1 cellular context compared by ENCODE assay signal in the genomic region with DNA sequence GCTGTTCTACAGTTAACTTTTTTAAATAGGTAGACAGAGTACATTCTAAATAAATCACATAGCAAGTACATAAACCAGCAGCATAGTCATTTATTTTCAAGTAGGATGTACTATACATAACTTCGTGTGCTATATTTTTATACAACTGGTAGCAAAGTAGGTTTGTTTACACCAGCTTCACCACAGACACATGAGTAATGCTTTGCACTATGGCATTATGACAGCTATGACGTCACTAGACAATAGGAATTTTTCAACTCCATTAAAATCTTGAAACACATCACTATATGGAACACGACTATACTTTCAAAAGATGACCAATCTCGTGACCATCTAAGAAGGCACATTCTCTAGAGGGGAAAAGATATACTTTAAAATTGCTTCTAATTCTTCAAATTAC.
TF ChIP-seq lines count a peak whose summit lies in the region.

No MANE protein-coding gene starts in this region.

TF ChIP-seq in IMR-90, 13 proteins besides CTCF, POLR2A, EP300 and RAD21:
- TF ChIP-seq MAFK (IDR thresholded peaks at IDR 0.05; ENCODE audit: low read depth, low read length) (no peak; the same call in 1 of the 2 replicates), BHLHE40 (IDR thresholded peaks at IDR 0.05; ENCODE audit: low read depth, low read length) (peak; percentile 54; the same call in 1 of the 2 replicates), FOS (IDR thresholded peaks at IDR 0.05; ENCODE audit: low read depth, low read length) (peak; percentile 55; the same call in 1 of the 2 replicates), MXI1 (IDR thresholded peaks at IDR 0.05; ENCODE audit: borderline replicate concordance, low read depth, low read length) (no peak), CEBPB (IDR thresholded peaks at IDR 0.05; ENCODE audit: low read depth, low read length) (0 out of 2 replicates have a peak, but pooled peaks have one; percentile 2), RCOR1 (IDR thresholded peaks at IDR 0.05; ENCODE audit: insufficient replicate concordance, low read length) (no peak)
